ENCODE assay signal across 1 cellular context in genomic region chr10:62760401-62760800, GRCh38.
TF ChIP-seq lines count a peak whose summit lies in the region.

No MANE protein-coding gene starts in this region.

TF ChIP-seq in H1, 55 proteins besides CTCF, POLR2A, EP300 and RAD21 (continued from another document):
- TF ChIP-seq USF2 (IDR thresholded peaks at IDR 0.05; ENCODE audit: low read length): no peak
- no peak for TF ChIP-seq CHD7 (IDR thresholded peaks at IDR 0.05; ENCODE audit: insufficient replicate concordance, low read length)
- TF ChIP-seq CTBP2 (IDR thresholded peaks at IDR 0.05; ENCODE audit: borderline replicate concordance, insufficient read depth, insufficient read length, low read length): no peak
TF ChIP-seq in H1: peak in this region for 0.
